ENCODE assay signal across 18 cellular contexts in genomic region chr11:133906241-133906640, GRCh38. TPM values are rescaled to one million over a fixed set of nuclear protein-coding genes. Genes with fewer than 3 reads are reported as not detected.
DNase-seq lines count a peak whose midpoint lies in the region; ATAC-seq and TF ChIP-seq lines count a peak whose summit lies in the region.
"Had no signal": no experiment of that assay in that cellular context is flagged by ENCODE, and none has a peak within 500 bp of the region (broad histone marks: within the 10 kb centered on the region; RNA-seq: fewer than 3 reads in every experiment).

No MANE protein-coding gene starts in this region.

- no peak for TF ChIP-seq CTCF in RWPE2 (IDR thresholded peaks at IDR 0.05; ENCODE audit: poor library complexity, severe bottlenecking)
- no peak for TF ChIP-seq CTCF in foreskin fibroblast (IDR thresholded peaks at IDR 0.05; ENCODE audit: low read depth, low read length)

- no peaks in the 10 kb centered on the region for H3K27me3 ChIP-seq in RWPE2 (ENCODE audit: insufficient read depth, poor library complexity, severe bottlenecking)
- H3K27me3 ChIP-seq in aorta (ENCODE audit: control insufficient read depth in 1 of 2, insufficient read depth in 2 of 2, low read length in 1 of 2), result no peaks in the 10 kb centered on the region

- H3K4me1 ChIP-seq in RWPE2 (ENCODE audit: insufficient read depth, poor library complexity, severe bottlenecking) (no peaks in the 10 kb centered on the region), aorta (ENCODE audit: control insufficient read depth in 1 of 2, insufficient read depth in 2 of 2, low read length in 2 of 2) (no peaks in the 10 kb centered on the region)
- H3K4me1 ChIP-seq: Caco-2 had no signal

- H3K36me3 ChIP-seq in RWPE2 (ENCODE audit: low read depth), result no peaks in the 10 kb centered on the region
- H3K36me3 ChIP-seq in aorta (ENCODE audit: control insufficient read depth in 1 of 2, insufficient read depth in 2 of 2, low read length in 1 of 2), result peaks cover 3 to 8% of the 10 kb centered on the region in 2 donors

- H3K27ac ChIP-seq in RWPE2 (ENCODE audit: poor library complexity, severe bottlenecking) (no peak overlapping the region), aorta (ENCODE audit: low read depth in 1 of 2, low read length in 2 of 2) (no peak overlapping the region)

- no peak overlapping the region for H3K4me3 ChIP-seq in RWPE2 (ENCODE audit: severe bottlenecking)
- no peak overlapping the region for H3K4me3 ChIP-seq in aorta (ENCODE audit: low read length in 2 of 2)
- H3K4me3 ChIP-seq in foreskin fibroblast (ENCODE audit: low read depth in 1 of 2, low read length in 2 of 2), result no peak overlapping the region

- no peaks in the 10 kb centered on the region for H3K9me3 ChIP-seq in RWPE2 (ENCODE audit: severe bottlenecking)
- no peaks in the 10 kb centered on the region for H3K9me3 ChIP-seq in aorta (ENCODE audit: control insufficient read depth, low read length)
- H3K9me3 ChIP-seq: Caco-2 had no signal

- DNase-seq in activated naive CD4-positive, alpha-beta T cell treated with anti-CD3 and anti-CD28 coated beads, Interleukin-2, amount 50 U/mL, for 16 hours, result peak; percentile 3
- no peak for DNase-seq in activated naive CD4-positive, alpha-beta T cell (lab: John Stamatoyannopoulos, UW)
- DNase-seq in RWPE2 (ENCODE audit: low spot score), result peak; percentile 51
- DNase-seq in mesenteric fat pad (ENCODE audit: low spot score), result peak; percentile 79
- peak; percentile 42 to 53 for DNase-seq in aorta
- DNase-seq in foreskin fibroblast, result no peak
- DNase-seq: DMS153, HFFc6, KG1, NCI-H1436, NCI-H2029, NCI-H2171, NCI-H446, NCI-H69, OCI-M1 had no signal

- WGBS in aorta, 2 donors, result 87 to 90% methylated on average over 15 of the region's 15 CpGs

- ATAC-seq in RWPE2 (ENCODE audit: low read depth) (no peak), aorta (ENCODE audit: low FRiP score) (no peak), HG03354 (IDR thresholded peaks at IDR 0.05; ENCODE audit: poor library complexity, severe bottlenecking, unreplicated experiment) (no peak)
- ATAC-seq: HepG2 had no signal

- intact Hi-C loops in aorta (cut with DNase I), result no loop called here

RNA-seq across cellular contexts. Expression of gene IGSF9B, which starts 50.5 kb away (rescaled TPM):
- total RNA-seq in mesenteric fat pad (3.0 TPM), aorta (10 to 100 TPM; 59.7 to 93.9 TPM)
- polyA plus RNA-seq in aorta, result 10 to 100 TPM in 1 of 2 donors, 1 to 10 TPM in 1; 6.5 to 29.7 TPM
- total RNA-seq: HepG2, HFFc6 had no signal
- polyA plus RNA-seq: HepG2 had no signal

Comparison
In these comparisons a context has a peak if more than half of its experiments do, and no peak if none do; other contexts are left out.
1. DNase-seq: peak in activated naive CD4-positive, alpha-beta T cell treated with anti-CD3 and anti-CD28 coated beads, Interleukin-2, amount 50 U/mL, for 16 hours (single experiment), RWPE2 (single experiment), mesenteric fat pad (single experiment) and aorta (2 of 2); none in activated naive CD4-positive, alpha-beta T cell (0 of 4) and foreskin fibroblast (0 of 2).
2. RNA of gene IGSF9B, which starts 50.5 kb away (total RNA-seq): 59.7 to 93.9 TPM in aorta; 3.0 TPM in mesenteric fat pad (single experiment); every median in the first group is over 10 times any median in the second.